ENCODE assay signal across 8 cellular contexts in the genomic region with DNA sequence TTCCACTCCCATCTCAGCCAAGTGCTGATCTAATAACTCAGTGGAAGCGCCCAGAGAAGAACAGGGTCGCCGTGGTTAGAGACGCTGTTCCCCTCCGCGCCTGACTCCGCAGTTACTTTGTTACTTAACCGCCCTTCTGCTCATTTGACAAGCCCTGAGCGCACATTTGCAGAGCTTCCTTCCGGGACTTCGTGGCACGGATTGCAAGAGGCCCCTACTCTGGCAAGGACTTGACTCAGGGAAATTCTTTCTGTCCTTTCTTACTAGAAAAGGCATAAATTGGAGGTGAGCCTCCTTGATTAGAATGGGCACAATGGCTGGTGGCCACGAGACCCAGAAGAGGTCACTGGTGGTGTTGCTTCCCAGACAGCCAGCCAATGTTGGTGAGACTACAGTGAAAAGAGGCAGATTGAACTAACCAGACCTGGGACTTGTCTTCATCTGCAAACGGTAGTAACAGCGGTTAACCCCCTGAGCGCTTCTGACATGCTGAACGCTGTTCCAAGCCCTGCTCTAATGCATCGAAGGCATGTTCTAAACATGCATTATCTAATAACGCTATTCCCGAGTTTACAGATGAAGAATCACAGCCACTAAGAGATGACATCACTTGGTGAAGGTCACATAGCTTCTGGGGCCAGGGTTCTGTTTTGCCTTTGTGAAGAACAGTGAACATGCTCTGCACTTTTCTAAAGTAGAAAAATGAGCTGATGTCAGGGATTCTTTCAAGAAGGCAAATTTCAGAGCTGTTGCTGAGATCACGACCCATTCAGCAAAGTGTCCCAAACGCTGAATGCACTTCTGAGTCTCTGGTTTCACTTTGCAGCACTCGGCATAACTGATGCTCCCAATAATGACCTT. TPM values are rescaled to one million over a fixed set of nuclear protein-coding genes. Genes with fewer than 3 reads are reported as not detected.
DNase-seq lines count a peak whose midpoint lies in the region; ATAC-seq and TF ChIP-seq lines count a peak whose summit lies in the region.

No MANE protein-coding gene starts in this region.

- no peaks in the 10 kb centered on the region for H3K79me2 ChIP-seq in PC-3 (ENCODE audit: low read length)

- H3K27ac ChIP-seq in caudate nucleus (ENCODE audit: low read depth, low read length) (peak overlapping the region; percentile 67), thymus (ENCODE audit: low read depth) (peak overlapping the region; percentile 81), PC-3 (ENCODE audit: low read length) (no peak overlapping the region)

- H3K4me1 ChIP-seq in thymus (ENCODE audit: control insufficient read depth, insufficient read depth, low read length) (peaks cover 10% of the 10 kb centered on the region), PC-3 (ENCODE audit: insufficient read depth, low read length) (no peaks in the 10 kb centered on the region)

- no peaks in the 10 kb centered on the region for H3F3A ChIP-seq in PC-3 (ENCODE audit: low read length, unreplicated experiment)

- intact Hi-C loops in PC-3 (cut with micrococcal nuclease) = no loop called here

- peak; percentile 82 to 89 for ATAC-seq in natural killer cell treated with Interleukin-12 subunit alpha and Interleukin-12 subunit beta and Interleukin-15 and Interleukin-18, amount 100 ng/mL, for 72 hours
- ATAC-seq in PC-3 = no peak

- no peak overlapping the region for H3K9ac ChIP-seq in PC-3 (ENCODE audit: low read length)

- 22% methylated on average over 23 of the region's 23 CpGs for WGBS in thymus

- peaks cover 19 to 20% of the 10 kb centered on the region in 2 donors for H3K4me1 Mint-ChIP-seq in natural killer cell treated with Interleukin-12 subunit alpha and Interleukin-12 subunit beta and Interleukin-15 and Interleukin-18, amount 100 ng/mL, for 72 hours (ENCODE audit: low read depth in 2 of 2)

- H3K9me3 ChIP-seq in thymus (ENCODE audit: control insufficient read depth) (no peaks in the 10 kb centered on the region), PC-3 (ENCODE audit: low read length) (no peaks in the 10 kb centered on the region)

- CTCF ChIA-PET in PC-3 (lab: Charles Lee) = no interaction called here

- no peaks in the 10 kb centered on the region for H4K20me1 ChIP-seq in PC-3 (ENCODE audit: low read length)

- no peak overlapping the region for H3K4me2 ChIP-seq in PC-3 (ENCODE audit: low read length)

- no peaks in the 10 kb centered on the region for H3K36me3 ChIP-seq in thymus (ENCODE audit: control insufficient read depth, insufficient read depth)
- H3K36me3 ChIP-seq in H7 (replicated peaks; ENCODE audit: control insufficient read depth, insufficient read depth, low read length) = no peaks in the 10 kb centered on the region
- no peaks in the 10 kb centered on the region for H3K36me3 ChIP-seq in PC-3 (ENCODE audit: low read depth, low read length)

- no TSS peak for BruUV-seq in PC-3 (replicated peaks; lab: Mats Ljungman, UMichigan)

- peak overlapping the region; percentile 70 to 86 for H3K27ac Mint-ChIP-seq in natural killer cell treated with Interleukin-12 subunit alpha and Interleukin-12 subunit beta and Interleukin-15 and Interleukin-18, amount 100 ng/mL, for 72 hours

- H3K27me3 ChIP-seq in thymus (ENCODE audit: control insufficient read depth, insufficient read depth) = no peaks in the 10 kb centered on the region
- no peaks in the 10 kb centered on the region for H3K27me3 ChIP-seq in H7 (ENCODE audit: control insufficient read depth, insufficient read depth, low read length)
- H3K27me3 ChIP-seq in PC-3 (ENCODE audit: low read length) = peaks cover 50% of the 10 kb centered on the region

- peak; percentile 83 for DNase-seq in GM12865 (ENCODE audit: low read depth)
- peak; percentile 43 for DNase-seq in T-helper 9 cell
- peak in 10 of 61 donors; percentile 3 to 40 (median 8) for DNase-seq in caudate nucleus (lab: John Stamatoyannopoulos, UW)
- DNase-seq in natural killer cell treated with Interleukin-12 subunit alpha and Interleukin-12 subunit beta and Interleukin-15 and Interleukin-18, amount 100 ng/mL, for 72 hours (ENCODE audit: low spot score) = no peak
- DNase-seq in H7 = no peak
- DNase-seq in PC-3 = no peak
- DNase-seq in SW 1271 (lab: John Stamatoyannopoulos, UW) = no peak

- TF ChIP-seq CTCF in GM12865 (IDR thresholded peaks at IDR 0.05; ENCODE audit: insufficient read depth, low read depth, low read length, missing control alignments) (no peak), PC-3 (conservative IDR thresholded peaks at IDR 0.05; ENCODE audit: low read depth, low read length) (no peak)

- peaks cover 8 to 13% of the 10 kb centered on the region in 2 donors for H3K27me3 Mint-ChIP-seq in natural killer cell treated with Interleukin-12 subunit alpha and Interleukin-12 subunit beta and Interleukin-15 and Interleukin-18, amount 100 ng/mL, for 72 hours

- POLR2A ChIA-PET in PC-3 (lab: Charles Lee; ENCODE audit: unreplicated experiment) = no interaction called here

- H3K4me3 ChIP-seq in GM12865 (ENCODE audit: low read depth, low read length) (peak overlapping the region; percentile 50), thymus (ENCODE audit: low read length) (peak overlapping the region; percentile 50), H7 (ENCODE audit: insufficient read depth, low read depth, low read length) (no peak overlapping the region), PC-3 (ENCODE audit: low read length) (no peak overlapping the region)

- H3K4me3 Mint-ChIP-seq in natural killer cell treated with Interleukin-12 subunit alpha and Interleukin-12 subunit beta and Interleukin-15 and Interleukin-18, amount 100 ng/mL, for 72 hours = peak overlapping the region; percentile 89

- no peak overlapping the region for H2AFZ ChIP-seq in PC-3 (ENCODE audit: low read length)

- no peaks in the 10 kb centered on the region for H3K9me2 ChIP-seq in PC-3 (replicated peaks; ENCODE audit: low read length)

- no peaks in the 10 kb centered on the region for H3K36me3 Mint-ChIP-seq in natural killer cell treated with Interleukin-12 subunit alpha and Interleukin-12 subunit beta and Interleukin-15 and Interleukin-18, amount 100 ng/mL, for 72 hours

- no peaks in the 10 kb centered on the region for H3K9me3 Mint-ChIP-seq in natural killer cell treated with Interleukin-12 subunit alpha and Interleukin-12 subunit beta and Interleukin-15 and Interleukin-18, amount 100 ng/mL, for 72 hours

RNA-seq across cellular contexts. Expression of a gene that starts 55.8 kb away (rescaled TPM):
- total RNA-seq in natural killer cell treated with Interleukin-12 subunit alpha and Interleukin-12 subunit beta and Interleukin-15 and Interleukin-18, amount 100 ng/mL, for 72 hours = 10 to 100 TPM; 25.3 to 35.2 TPM
- 253 TPM for polyA plus RNA-seq in thymus
- 14.2 and 217 TPM in 2 replicates for total RNA-seq in H7 (2014; rRNA removed; shearing (Covaris generic))
- 99.2 and 103 TPM in 2 replicates for total RNA-seq in PC-3 (2014; rRNA removed)

Comparison
In these comparisons a context has a peak if more than half of its experiments do, and no peak if none do; other contexts are left out.
1. DNase-seq: peak in GM12865 (single experiment) and T-helper 9 cell (single experiment); none in natural killer cell treated with Interleukin-12 subunit alpha and Interleukin-12 subunit beta and Interleukin-15 and Interleukin-18, amount 100 ng/mL, for 72 hours (single experiment), H7 (single experiment), PC-3 (single experiment) and SW 1271 (0 of 2).
2. H3K4me3 ChIP-seq: peak in GM12865 (single experiment) and thymus (single experiment); none in H7 (single experiment) and PC-3 (single experiment).